9 cellular contexts compared by ENCODE assay signal in genomic region chr2:34096552-34097171, GRCh38.
DNase-seq lines count a peak whose midpoint lies in the region; ATAC-seq and TF ChIP-seq lines count a peak whose summit lies in the region.
"Had no signal": no experiment of that assay in that cellular context is flagged by ENCODE, and none has a peak within 500 bp of the region (broad histone marks: within the 10 kb centered on the region; RNA-seq: fewer than 3 reads in every experiment).

No MANE protein-coding gene starts in this region.

- POLR2A ChIA-PET in activated CD8-positive, alpha-beta T cell treated with anti-CD3 and anti-CD28 coated beads for 36 hours (lab: Charles Lee), result no interaction called here

- H3K4me3 ChIP-seq in BE2C (ENCODE audit: low read depth, low read length) (no peak overlapping the region), fibroblast of pulmonary artery (replicated peaks; ENCODE audit: low read depth, low read length) (no peak overlapping the region)

- H3K4me1 Mint-ChIP-seq in activated CD8-positive, alpha-beta T cell treated with anti-CD3 and anti-CD28 coated beads for 36 hours (ENCODE audit: low read depth), result no peaks in the 10 kb centered on the region

- CTCF ChIA-PET in activated CD8-positive, alpha-beta T cell treated with anti-CD3 and anti-CD28 coated beads for 36 hours (lab: Charles Lee), result interaction anchor here (1.7 kb wide), 1 partner anchor 1314 kb away, joined by 6 read pairs; no protein-coding TSS in a partner anchor

- no peaks in the 10 kb centered on the region for H3K36me3 ChIP-seq in BE2C

- no peaks in the 10 kb centered on the region for H3K9me3 Mint-ChIP-seq in activated CD8-positive, alpha-beta T cell treated with anti-CD3 and anti-CD28 coated beads for 36 hours
- H3K9me3 Mint-ChIP-seq: stimulated activated naive CD8-positive, alpha-beta T cell treated with anti-CD3 and anti-CD28 coated beads, Interleukin-15, Interleukin-2, amounts not matched to agents 100 ng/mL and 50 ng/mL, for 24 hours had no signal

- H3K27ac Mint-ChIP-seq in activated CD8-positive, alpha-beta T cell treated with anti-CD3 and anti-CD28 coated beads for 36 hours, result no peak overlapping the region
- H3K27ac Mint-ChIP-seq: stimulated activated naive CD8-positive, alpha-beta T cell treated with anti-CD3 and anti-CD28 coated beads, Interleukin-15, Interleukin-2, amounts not matched to agents 100 ng/mL and 50 ng/mL, for 24 hours had no signal

- peak; percentile 81 for TF ChIP-seq CTCF in BE2C (IDR thresholded peaks at IDR 0.05; ENCODE audit: low read depth, low read length)
- TF ChIP-seq CTCF in activated CD8-positive, alpha-beta T cell treated with anti-CD3 and anti-CD28 coated beads for 36 hours (IDR thresholded peaks at IDR 0.05), result peak; percentile 87
- TF ChIP-seq CTCF in fibroblast of pulmonary artery (IDR thresholded peaks at IDR 0.05; ENCODE audit: low read length, missing control alignments), result peak; percentile 74

- H3K27me3 ChIP-seq in BE2C, result no peaks in the 10 kb centered on the region

- intact Hi-C loops in activated CD8-positive, alpha-beta T cell treated with anti-CD3 and anti-CD28 coated beads for 36 hours (cut with micrococcal nuclease), result loop anchor here (5.0 kb wide), 1 partner anchor 1316 kb away; no protein-coding TSS in a partner anchor

- no peaks in the 10 kb centered on the region for H3K4me1 ChIP-seq in BE2C

- ATAC-seq in GM18498 (IDR thresholded peaks at IDR 0.05; ENCODE audit: unreplicated experiment) (peak; percentile 67), HG02938 (IDR thresholded peaks at IDR 0.05; ENCODE audit: unreplicated experiment) (peak; percentile 94)
- ATAC-seq in activated CD8-positive, alpha-beta T cell treated with anti-CD3 and anti-CD28 coated beads for 36 hours, result peak; percentile 24

- H3K36me3 Mint-ChIP-seq in activated CD8-positive, alpha-beta T cell treated with anti-CD3 and anti-CD28 coated beads for 36 hours (ENCODE audit: low read depth), result no peaks in the 10 kb centered on the region

- H3K9me3 ChIP-seq in BE2C, result no peaks in the 10 kb centered on the region

- no peak overlapping the region for H3K4me3 Mint-ChIP-seq in activated CD8-positive, alpha-beta T cell treated with anti-CD3 and anti-CD28 coated beads for 36 hours
- H3K4me3 Mint-ChIP-seq: stimulated activated naive CD8-positive, alpha-beta T cell treated with anti-CD3 and anti-CD28 coated beads, Interleukin-15, Interleukin-2, amounts not matched to agents 100 ng/mL and 50 ng/mL, for 24 hours had no signal

- DNase-seq in BE2C (peak; percentile 65), NCI-H2196 treated with DMSO at 0.1 percent for 48 hours (lab: John Stamatoyannopoulos, UW; ENCODE audit: unreplicated experiment) (peak; percentile 1), fibroblast of pulmonary artery (ENCODE audit: low read depth) (peak; percentile 80), occipital lobe (lab: John Stamatoyannopoulos, UW) (peak; percentile 28), NCI-H446 treated with DMSO at 0.1 percent for 48 hours (lab: John Stamatoyannopoulos, UW) (no peak)
- peak; percentile 55 for DNase-seq in activated CD8-positive, alpha-beta T cell treated with anti-CD3 and anti-CD28 coated beads for 36 hours

- peaks cover 3% of the 10 kb centered on the region for H3K27me3 Mint-ChIP-seq in activated CD8-positive, alpha-beta T cell treated with anti-CD3 and anti-CD28 coated beads for 36 hours
- H3K27me3 Mint-ChIP-seq: stimulated activated naive CD8-positive, alpha-beta T cell treated with anti-CD3 and anti-CD28 coated beads, Interleukin-15, Interleukin-2, amounts not matched to agents 100 ng/mL and 50 ng/mL, for 24 hours had no signal

Comparison
In these comparisons a context has a peak if more than half of its experiments do, and no peak if none do; other contexts are left out.
1. ATAC-seq: peak in every context shown above with its lines; median percentile 94 in HG02938; 67 in GM18498; 24 in activated CD8-positive, alpha-beta T cell treated with anti-CD3 and anti-CD28 coated beads for 36 hours.